In the genomic region with DNA sequence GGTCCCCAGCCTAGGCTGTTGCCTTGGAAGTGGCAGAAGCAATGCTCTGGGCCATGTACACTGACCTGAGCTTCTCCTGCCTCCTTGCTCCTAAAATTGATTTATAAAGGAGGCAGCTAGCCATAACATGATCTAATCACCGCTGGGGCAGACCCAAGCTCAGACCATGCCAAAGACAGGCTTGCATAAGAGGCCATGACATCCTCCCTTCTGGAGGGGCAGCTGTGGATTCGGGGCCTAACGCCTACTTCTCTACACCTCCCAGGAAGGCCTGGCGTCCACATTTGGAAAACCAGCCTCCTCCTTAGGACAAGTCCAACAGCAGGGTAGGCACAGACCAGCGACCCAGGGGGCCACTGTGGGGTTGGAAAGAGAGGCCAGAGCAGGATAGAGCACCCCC, we compare ENCODE assay signal across 1 cellular context.
TF ChIP-seq lines count a peak whose summit lies in the region.

No MANE protein-coding gene starts in this region.

TF ChIP-seq in IMR-90, 13 proteins besides CTCF, POLR2A, EP300 and RAD21 (continued from another document):
- TF ChIP-seq MAFK (IDR thresholded peaks at IDR 0.05; ENCODE audit: low read depth, low read length) (no peak), NFE2L2 (IDR thresholded peaks at IDR 0.05; ENCODE audit: low read depth, low read length) (no peak)
- TF ChIP-seq, protein P1, sequence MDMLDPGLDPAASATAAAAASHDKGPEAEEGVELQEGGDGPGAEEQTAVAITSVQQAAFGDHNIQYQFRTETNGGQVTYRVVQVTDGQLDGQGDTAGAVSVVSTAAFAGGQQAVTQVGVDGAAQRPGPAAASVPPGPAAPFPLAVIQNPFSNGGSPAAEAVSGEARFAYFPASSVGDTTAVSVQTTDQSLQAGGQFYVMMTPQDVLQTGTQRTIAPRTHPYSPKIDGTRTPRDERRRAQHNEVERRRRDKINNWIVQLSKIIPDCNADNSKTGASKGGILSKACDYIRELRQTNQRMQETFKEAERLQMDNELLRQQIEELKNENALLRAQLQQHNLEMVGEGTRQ (IDR thresholded peaks at IDR 0.05; ENCODE audit: low read depth, low read length), result no peak
